In the genomic region with DNA sequence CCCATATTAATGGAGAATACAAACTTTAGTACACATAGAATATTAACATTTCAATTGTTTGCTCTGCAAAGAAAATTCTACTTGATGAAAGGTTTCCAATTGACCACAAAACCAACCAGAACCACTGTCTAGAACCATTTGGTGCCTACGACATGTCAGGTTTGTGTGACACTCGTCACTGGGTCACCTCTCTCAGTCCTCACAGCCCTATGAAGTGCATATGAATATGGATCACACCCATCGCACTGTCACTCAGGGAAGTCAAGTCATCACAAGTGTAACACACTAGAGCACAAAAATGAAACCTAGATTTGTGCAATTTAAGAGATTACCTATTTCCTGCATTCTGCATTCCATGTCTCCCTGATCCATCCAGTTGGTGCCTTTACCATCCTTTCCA, we compare ENCODE assay signal across 13 cellular contexts. TPM values are rescaled to one million over a fixed set of nuclear protein-coding genes. Genes with fewer than 3 reads are reported as not detected.
A peak's percentile ranks its signal among the peaks of the same experiment; 100 is the strongest.
DNase-seq lines count a peak whose midpoint lies in the region; ATAC-seq lines count a peak whose summit lies in the region.
"Had no signal": no experiment of that assay in that cellular context is flagged by ENCODE, and none has a peak within 500 bp of the region (broad histone marks: within the 10 kb centered on the region; RNA-seq: fewer than 3 reads in every experiment).

No MANE protein-coding gene starts in this region.

- H3K79me2 ChIP-seq in mesendoderm (ENCODE audit: control insufficient read depth, insufficient read depth, low read length): peaks cover 25% of the 10 kb centered on the region

- H3K9me3 Mint-ChIP-seq in activated CD4-positive, alpha-beta memory T cell treated with anti-CD3 and anti-CD28 coated beads for 36 hours: no peaks in the 10 kb centered on the region
- H3K9me3 Mint-ChIP-seq: HFFc6 had no signal

- peak overlapping the region in 3 of 10 experiments; percentile 6 to 28 (median 25); a peak in 4 of 20 replicates for H3K4me3 ChIP-seq in BLaER1 treated with 17β-estradiol and CSF1 and Interleukin-3, amounts not matched to agents 10 nM and 100 nM
- peak overlapping the region; percentile 42; the same call in 1 of the 2 replicates for H3K4me3 ChIP-seq in GM08714 (ENCODE audit: low read length)
- H3K4me3 ChIP-seq in mesendoderm (ENCODE audit: low read length): no peak overlapping the region
- H3K4me3 ChIP-seq: mucosa of descending colon, right atrium auricular region had no signal

- no peak overlapping the region for H2BK120ac ChIP-seq in mesendoderm (ENCODE audit: low read depth, low read length)

- CTCF ChIA-PET in activated CD4-positive, alpha-beta memory T cell treated with anti-CD3 and anti-CD28 coated beads for 36 hours (lab: Charles Lee): interaction anchor here (1.0 kb wide), 1 partner anchor 16 kb away, joined by 3 read pairs; no protein-coding TSS in a partner anchor

- no peak overlapping the region for H2BK15ac ChIP-seq in mesendoderm (replicated peaks; ENCODE audit: low read depth)

- H3K36me3 Mint-ChIP-seq in activated CD4-positive, alpha-beta memory T cell treated with anti-CD3 and anti-CD28 coated beads for 36 hours: peaks cover 19% of the 10 kb centered on the region

- peak overlapping the region; percentile 19 for H3K23ac ChIP-seq in mesendoderm (ENCODE audit: low read length)

- no peak overlapping the region for H4K5ac ChIP-seq in mesendoderm (ENCODE audit: low read length)

- POLR2A ChIA-PET in activated CD4-positive, alpha-beta memory T cell treated with anti-CD3 and anti-CD28 coated beads for 36 hours (lab: Charles Lee): interaction anchor here (1.0 to 1.4 kb wide), 3 partner anchors 17 to 81 kb away, joined by 4 to 17 read pairs (median 7); a partner anchor contains a TSS

- no peak overlapping the region for H3K56ac ChIP-seq in mesendoderm (ENCODE audit: low read length)

- no peak overlapping the region for H3K18ac ChIP-seq in mesendoderm (ENCODE audit: low read length)

- H3K9me3 ChIP-seq in BLaER1 treated with 17β-estradiol and CSF1 and Interleukin-3, amounts not matched to agents 10 nM and 100 nM (replicated peaks in 1 of 11): peaks cover 0 to 15% (median 7%) of the 10 kb centered on the region in 11 experiments; a peak in 13 of 22 replicates
- H3K9me3 ChIP-seq: Caco-2, mucosa of descending colon, right atrium auricular region had no signal

- H3K27ac ChIP-seq in BLaER1 treated with 17β-estradiol and CSF1 and Interleukin-3, amounts not matched to agents 10 nM and 100 nM: peak overlapping the region; percentile 92 to 100 (median 98)
- H3K27ac ChIP-seq in mesendoderm (ENCODE audit: low read depth, low read length): no peak overlapping the region

- peaks cover 14% of the 10 kb centered on the region for H3K79me1 ChIP-seq in mesendoderm (ENCODE audit: low read length)

- peak; percentile 44 for DNase-seq in activated CD4-positive, alpha-beta memory T cell treated with anti-CD3 and anti-CD28 coated beads for 36 hours
- DNase-seq in mesendoderm (no peak), left colon (no peak), NCI-H226 (no peak), A172 (ENCODE audit: low spot score) (no peak)
- no peak for DNase-seq in NK-92 treated with Interleukin-12 subunit alpha and Interleukin-12 subunit beta, amount 100 ng/mL, for 24 hours (lab: John Stamatoyannopoulos, UW)
- DNase-seq: Caco-2, NCI-H526 treated with DMSO at 0.1 percent for 48 hours had no signal

- H3K4me1 ChIP-seq in BLaER1 treated with 17β-estradiol and CSF1 and Interleukin-3, amounts not matched to agents 10 nM and 100 nM: peaks cover 55 to 94% (median 68%) of the 10 kb centered on the region in 10 experiments
- peaks cover 2% of the 10 kb centered on the region for H3K4me1 ChIP-seq in mesendoderm (ENCODE audit: control insufficient read depth, low read depth, low read length)

- H3K4me2 ChIP-seq in BLaER1 treated with 17β-estradiol and CSF1 and Interleukin-3, amounts not matched to agents 10 nM and 100 nM: peak overlapping the region; percentile 60 to 92 (median 83)
- no peak overlapping the region for H3K4me2 ChIP-seq in mesendoderm (ENCODE audit: low read length)

- H3K9ac ChIP-seq in BLaER1 treated with 17β-estradiol and CSF1 and Interleukin-3, amounts not matched to agents 10 nM and 100 nM: peak overlapping the region in 10 of 11 experiments; percentile 81 to 98 (median 88); a peak in 20 of 22 replicates
- no peak overlapping the region for H3K9ac ChIP-seq in mesendoderm (ENCODE audit: low read length)

- peaks cover 80% of the 10 kb centered on the region for H3K4me1 Mint-ChIP-seq in activated CD4-positive, alpha-beta memory T cell treated with anti-CD3 and anti-CD28 coated beads for 36 hours (ENCODE audit: low read depth)

- peak overlapping the region; percentile 57 for H3K4me3 Mint-ChIP-seq in activated CD4-positive, alpha-beta memory T cell treated with anti-CD3 and anti-CD28 coated beads for 36 hours
- H3K4me3 Mint-ChIP-seq: HFFc6 had no signal

- no peak overlapping the region for H4K8ac ChIP-seq in mesendoderm (ENCODE audit: low read depth, low read length)

- H3K27ac Mint-ChIP-seq in activated CD4-positive, alpha-beta memory T cell treated with anti-CD3 and anti-CD28 coated beads for 36 hours: peak overlapping the region; percentile 98

- no peak overlapping the region for H2AK5ac ChIP-seq in mesendoderm (ENCODE audit: low read length)

- no peak overlapping the region for H2BK5ac ChIP-seq in mesendoderm (ENCODE audit: low read length)

- H3K4ac ChIP-seq in mesendoderm (ENCODE audit: low read depth, low read length): no peak overlapping the region

- no CpG with 5 or more reads among the region's 3 CpGs for WGBS in mesendoderm (ENCODE audit: extremely low coverage, insufficient coverage, low lambda C conversion rate)

- no peaks in the 10 kb centered on the region for H3K27me3 ChIP-seq in BLaER1 treated with 17β-estradiol and CSF1 and Interleukin-3, amounts not matched to agents 10 nM and 100 nM
- H3K27me3 ChIP-seq in mesendoderm (ENCODE audit: insufficient read depth, low read length, poor library complexity): no peaks in the 10 kb centered on the region
- H3K27me3 ChIP-seq: right atrium auricular region had no signal

- intact Hi-C loops in activated CD4-positive, alpha-beta memory T cell treated with anti-CD3 and anti-CD28 coated beads for 36 hours (cut with micrococcal nuclease): loop anchor here (5.0 kb wide), 1 partner anchor 463 kb away; a partner anchor contains a TSS
- intact Hi-C loops in left colon (cut with DNase I, micrococcal nuclease): no loop called here

- ATAC-seq in left colon: no peak

- no peaks in the 10 kb centered on the region for H4K20me1 ChIP-seq in BLaER1 treated with 17β-estradiol and CSF1 and Interleukin-3, amounts not matched to agents 10 nM and 100 nM

- H3K36me3 ChIP-seq in BLaER1 treated with 17β-estradiol and CSF1 and Interleukin-3, amounts not matched to agents 10 nM and 100 nM: peaks cover 32 to 59% (median 45%) of the 10 kb centered on the region in 11 experiments
- H3K36me3 ChIP-seq in mesendoderm (ENCODE audit: control insufficient read depth, insufficient read depth, low read length): peaks cover 3% of the 10 kb centered on the region

- no peaks in the 10 kb centered on the region for H3K27me3 Mint-ChIP-seq in activated CD4-positive, alpha-beta memory T cell treated with anti-CD3 and anti-CD28 coated beads for 36 hours

RNA-seq across cellular contexts. Expression of a gene that starts 43.7 kb away (rescaled TPM):
- total RNA-seq in activated CD4-positive, alpha-beta memory T cell treated with anti-CD3 and anti-CD28 coated beads for 36 hours: 10 to 100 TPM; 68.8 to 73.3 TPM
- polyA plus RNA-seq in mesendoderm (2013, experiment 1 of 2): 53.1 TPM
- 50.1 TPM for polyA plus RNA-seq in mesendoderm (2013, experiment 2 of 2)
- 10 to 100 TPM; 34.0 to 35.4 TPM for total RNA-seq in left colon
- 41.1 and 43.9 TPM in 2 replicates for total RNA-seq in A172 (2014; rRNA removed; shearing (Covaris generic))
